Comparison of ENCODE assay signal across 30 cellular contexts in genomic region chr5:108636135-108636888, GRCh38.
"Had no signal": no experiment of that assay in that cellular context is flagged by ENCODE, and none has a peak within 500 bp of the region (broad histone marks: within the 10 kb centered on the region; RNA-seq: fewer than 3 reads in every experiment).

No MANE protein-coding gene starts in this region.

- H3K27me3 ChIP-seq: adrenal gland, ascending aorta, cardiac muscle cell, colonic mucosa, gastroesophageal sphincter, hepatocyte, left lung, neutrophil, right lobe of liver, upper lobe of left lung, vagina had no signal

- H3K36me3 ChIP-seq: adrenal gland, ascending aorta, cardiac muscle cell, colonic mucosa, gastroesophageal sphincter, left lung, lower lobe of right lung, neutrophil, right lobe of liver, upper lobe of left lung, vagina had no signal

- H3K27ac ChIP-seq: adrenal gland, ascending aorta, cardiac muscle cell, colonic mucosa, gastroesophageal sphincter, hepatocyte, left lung, lower lobe of right lung, neutrophil, right lobe of liver, upper lobe of left lung, vagina had no signal

- H3K27me3 Mint-ChIP-seq: brain, progenitor cell of endocrine pancreas had no signal

- H3K4me3 ChIP-seq: adrenal gland, ascending aorta, cardiac muscle cell, colonic mucosa, gastroesophageal sphincter, hepatocyte, left lung, lower lobe of right lung, mucosa of descending colon, right lobe of liver, upper lobe of left lung, vagina had no signal

- ATAC-seq: gastroesophageal sphincter; mucosa of descending colon; right lobe of liver; stimulated activated naive CD8-positive, alpha-beta T cell treated with anti-CD3 and anti-CD28 coated beads, Interleukin-15, amount 100 ng/mL, for 72 hours had no signal

- H3K36me3 Mint-ChIP-seq: activated naive CD8-positive, alpha-beta T cell treated with anti-CD3 and anti-CD28 coated beads for 36 hours; brain; natural killer cell treated with Interleukin-12 subunit alpha and Interleukin-12 subunit beta and Interleukin-15 and Interleukin-18, amount 100 ng/mL, for 72 hours had no signal

- H3K9me3 Mint-ChIP-seq: activated naive CD4-positive, alpha-beta T cell treated with anti-CD3 and anti-CD28 coated beads for 36 hours; activated naive CD8-positive, alpha-beta T cell treated with anti-CD3 and anti-CD28 coated beads for 36 hours; brain; natural killer cell treated with Interleukin-12 subunit alpha and Interleukin-12 subunit beta and Interleukin-15 and Interleukin-18, amount 100 ng/mL, for 72 hours; stimulated activated naive CD8-positive, alpha-beta T cell treated with anti-CD3 and anti-CD28 coated beads, Interleukin-15, amount 100 ng/mL, for 72 hours; T-helper 2 cell treated with Interferon-gamma antibody and Interleukin-4, amounts not matched to agents 5 μg/mL and 100 μg/mL, for 36 hours had no signal

- H3K27ac Mint-ChIP-seq: activated naive CD4-positive, alpha-beta T cell treated with anti-CD3 and anti-CD28 coated beads for 36 hours; activated naive CD8-positive, alpha-beta T cell treated with anti-CD3 and anti-CD28 coated beads for 36 hours; brain; progenitor cell of endocrine pancreas; T-helper 2 cell treated with Interferon-gamma antibody and Interleukin-4, amounts not matched to agents 5 μg/mL and 100 μg/mL, for 36 hours had no signal

- H3K79me2 ChIP-seq: hepatocyte had no signal

- H3K4me2 ChIP-seq: hepatocyte had no signal

- H3K4me3 Mint-ChIP-seq: activated naive CD4-positive, alpha-beta T cell treated with anti-CD3 and anti-CD28 coated beads for 36 hours; activated naive CD8-positive, alpha-beta T cell treated with anti-CD3 and anti-CD28 coated beads for 36 hours; brain; natural killer cell treated with Interleukin-12 subunit alpha and Interleukin-12 subunit beta and Interleukin-15 and Interleukin-18, amount 100 ng/mL, for 72 hours; stimulated activated naive CD8-positive, alpha-beta T cell treated with anti-CD3 and anti-CD28 coated beads, Interleukin-15, amount 100 ng/mL, for 72 hours; T-helper 2 cell treated with Interferon-gamma antibody and Interleukin-4, amounts not matched to agents 5 μg/mL and 100 μg/mL, for 36 hours had no signal

- H3K4me1 Mint-ChIP-seq: brain had no signal

- H3K9me3 ChIP-seq: adrenal gland, ascending aorta, colonic mucosa, gastroesophageal sphincter, left lung, lower lobe of right lung, mucosa of descending colon, neutrophil, right lobe of liver, upper lobe of left lung, vagina had no signal

- H2AFZ ChIP-seq: hepatocyte had no signal

- DNase-seq: activated CD4-positive, alpha-beta T cell treated with anti-CD3 and anti-CD28 coated beads for 4 hours; activated CD4-positive, alpha-beta T cell treated with anti-CD3 and anti-CD28 coated beads, Interleukin-2, amount 50 U/mL, for 48 hours; activated CD8-positive, alpha-beta memory T cell treated with anti-CD3 and anti-CD28 coated beads for 24 hours; activated effector memory CD4-positive, alpha-beta T cell treated with Interleukin-2 at 50 U/mL for 16 hours; activated naive CD4-positive, alpha-beta T cell treated with anti-CD3 and anti-CD28 coated beads for 36 hours; activated naive CD8-positive, alpha-beta T cell treated with anti-CD3 and anti-CD28 coated beads for 36 hours; adrenal gland; cerebellar nuclear complex; colonic mucosa; effector memory CD4-positive, alpha-beta T cell; left lung; lower lobe of right lung; mucosa of descending colon; right lobe of liver; stimulated activated CD4-positive, alpha-beta T cell treated with anti-CD3 and anti-CD28 coated beads, Interleukin-12 subunit alpha, Interleukin-12 subunit beta, amount 100 ng/mL, for 4 hours; stimulated activated CD4-positive, alpha-beta T cell treated with anti-CD3 and anti-CD28 coated beads, Interleukin-4, amount 100 ng/mL, for 1 hour; stimulated activated naive CD8-positive, alpha-beta T cell treated with anti-CD3 and anti-CD28 coated beads, Interleukin-15, amount 100 ng/mL, for 72 hours; substantia nigra; T-helper 1 cell; upper lobe of left lung had no signal

- H3K4me1 ChIP-seq: adrenal gland, colonic mucosa, gastroesophageal sphincter, left lung, lower lobe of right lung, right lobe of liver, upper lobe of left lung had no signal
